In the genomic region with DNA sequence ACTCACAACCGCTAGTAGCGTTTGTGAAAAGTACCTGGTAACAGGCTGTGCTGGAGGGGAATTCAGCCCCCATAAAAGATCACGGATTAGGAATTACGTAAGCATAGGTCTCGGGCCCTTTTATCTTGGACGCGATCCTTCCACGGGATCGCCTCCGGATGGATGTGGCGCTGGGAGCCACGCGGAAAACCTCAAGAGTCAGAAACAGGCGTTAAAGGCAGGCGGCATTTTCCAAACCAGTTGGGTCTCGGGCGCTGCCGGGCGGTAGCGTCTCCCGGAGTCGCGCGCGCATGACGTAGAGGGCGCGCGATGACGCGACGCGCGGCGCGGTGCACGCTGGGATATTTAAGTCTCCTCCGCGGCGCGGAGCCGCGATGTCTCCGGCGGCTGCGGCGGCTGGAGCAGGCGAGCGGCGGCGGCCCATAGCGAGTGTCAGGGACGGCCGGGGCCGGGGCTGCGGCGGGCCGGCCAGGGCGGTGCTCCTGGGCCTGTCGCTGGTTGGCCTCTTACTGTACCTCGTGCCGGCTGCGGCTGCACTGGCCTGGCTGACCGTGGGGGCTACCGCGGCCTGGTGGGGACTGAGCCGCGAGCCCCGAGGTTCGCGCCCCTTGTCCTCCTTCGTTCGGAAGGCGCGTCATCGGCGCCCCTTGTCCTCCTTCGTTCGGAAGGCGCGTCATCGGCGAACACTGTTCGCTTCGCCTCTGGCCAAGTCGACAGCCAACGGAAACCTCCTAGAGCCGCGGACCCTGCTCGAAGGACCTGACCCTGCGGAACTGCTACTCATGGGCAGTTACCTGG, we compare ENCODE assay signal across 8 cellular contexts. TPM values are rescaled to one million over a fixed set of nuclear protein-coding genes. Genes with fewer than 3 reads are reported as not detected.
DNase-seq lines count a peak whose midpoint lies in the region; ATAC-seq, FAIRE-seq and TF ChIP-seq lines count a peak whose summit lies in the region.

A gene (plus strand): TSS at position 348 of the 798 bp plus-strand sequence. CDS start 27 bp downstream, at position 375.

- POLR2A ChIA-PET in GM10248 (lab: Yijun Ruan, JAX): no interaction called here

- ATAC-seq in pancreas: peak; percentile 95 to 98 (median 96)

- H3K27ac Mint-ChIP-seq in HFFc6: peak within 1 kb of the TSS; percentile 96
- peak within 1 kb of the TSS; percentile 100 for H3K27ac Mint-ChIP-seq in activated naive CD8-positive, alpha-beta T cell

- intact Hi-C loops in head of caudate nucleus (cut with DNase I) (loop anchor here (10.0 kb wide), 1 partner anchor 100 kb away; a partner anchor contains a TSS), pancreas (cut with DNase I) (no loop called here), thyroid gland (cut with DNase I) (loop anchor here (10.0 kb wide), 1 partner anchor 100 kb away; a partner anchor contains a TSS)

- no peaks in the 10 kb centered on the region for H3K9me3 Mint-ChIP-seq in HFFc6
- H3K9me3 Mint-ChIP-seq in activated naive CD8-positive, alpha-beta T cell (ENCODE audit: low read depth): no peaks in the 10 kb centered on the region

- peak in 1 of 2 donors; percentile 70 for TF ChIP-seq POLR2A in thyroid gland (IDR thresholded peaks at IDR 0.05)

- peaks cover 32% of the 10 kb centered on the region for H3K36me3 Mint-ChIP-seq in HFFc6 (ENCODE audit: low read depth)
- H3K36me3 Mint-ChIP-seq in activated naive CD8-positive, alpha-beta T cell: peaks cover 8% of the 10 kb centered on the region

- peaks cover 7% of the 10 kb centered on the region for H3K27me3 Mint-ChIP-seq in HFFc6 (ENCODE audit: insufficient read depth)
- H3K27me3 Mint-ChIP-seq in activated naive CD8-positive, alpha-beta T cell: no peaks in the 10 kb centered on the region

- H3K4me3 ChIP-seq in pancreas (peak within 1 kb of the TSS; percentile 46 to 94 (median 78)), thyroid gland (replicated peaks in 1 of 3) (peak within 1 kb of the TSS; percentile 4 to 82 (median 80))

- peaks cover 0 to 30% (median 0%) of the 10 kb centered on the region in 3 donors for H3K36me3 ChIP-seq in pancreas
- peaks cover 9 to 21% of the 10 kb centered on the region in 2 donors for H3K36me3 ChIP-seq in thyroid gland

- CTCF ChIA-PET in GM10248 (lab: Yijun Ruan, JAX): interaction anchor here (0.7 kb wide), 1 partner anchor 10 kb away, joined by 4 read pairs; no protein-coding TSS in a partner anchor

- H3K27me3 ChIP-seq in pancreas (no peaks in the 10 kb centered on the region), thyroid gland (no peaks in the 10 kb centered on the region)

- WGBS in pancreas, 2 donors: 0% methylated on average over 89 to 91 of the region's 91 CpGs
- 0% methylated on average over 13 to 23 of the region's 91 CpGs for WGBS in thyroid gland, 2 donors

- H3K4me3 Mint-ChIP-seq in HFFc6: peak within 1 kb of the TSS; percentile 95
- H3K4me3 Mint-ChIP-seq in activated naive CD8-positive, alpha-beta T cell: peak within 1 kb of the TSS; percentile 100

- H3K4me1 ChIP-seq in pancreas: peaks cover 8 to 14% (median 9%) of the 10 kb centered on the region in 3 donors
- peaks cover 10 to 12% of the 10 kb centered on the region in 2 donors for H3K4me1 ChIP-seq in thyroid gland

- peaks cover 27% of the 10 kb centered on the region for H3K4me1 Mint-ChIP-seq in HFFc6 (ENCODE audit: low read depth)
- peaks cover 34% of the 10 kb centered on the region for H3K4me1 Mint-ChIP-seq in activated naive CD8-positive, alpha-beta T cell (ENCODE audit: low read depth)

- no peaks in the 10 kb centered on the region for H3K9me3 ChIP-seq in pancreas
- no peaks in the 10 kb centered on the region for H3K9me3 ChIP-seq in thyroid gland

- TF ChIP-seq CTCF in GM10248 (IDR thresholded peaks at IDR 0.05; ENCODE audit: control extremely low read depth, extremely low read depth, low read depth, missing control alignments): no peak
- TF ChIP-seq CTCF in HFFc6 (IDR thresholded peaks at IDR 0.05): no peak
- TF ChIP-seq CTCF in pancreas (IDR thresholded peaks at IDR 0.05): no peak
- TF ChIP-seq CTCF in thyroid gland (IDR thresholded peaks at IDR 0.05): peak in 1 of 6 experiments; percentile 11

- FAIRE-seq in pancreas (lab: Jason Lieb, UNC): no peak

- DNase-seq in GM10248 (ENCODE audit: extremely low spot score): peak; percentile 93
- peak; percentile 68 for DNase-seq in HFFc6
- DNase-seq in NAMALWA (ENCODE audit: low spot score): peak; percentile 96
- DNase-seq in SKM-1 treated with dmso at 0.1 percent for 144 hours (lab: John Stamatoyannopoulos, UW; ENCODE audit: unreplicated experiment): peak; percentile 70
- peak; percentile 63 to 92 (median 84) for DNase-seq in head of caudate nucleus
- DNase-seq in pancreas: peak; percentile 71 to 92 (median 82)
- DNase-seq in thyroid gland: peak; percentile 78 to 82

- H3K27ac ChIP-seq in pancreas (peak within 1 kb of the TSS; percentile 81 to 90 (median 88)), thyroid gland (peak within 1 kb of the TSS; percentile 69 to 90 (median 73))

RNA-seq across cellular contexts. Expression of the gene that starts here (rescaled TPM):
- 10 to 100 TPM; 40.4 to 43.9 (median 42.2) TPM for total RNA-seq in HFFc6 (2021; fragmentation: NEBNext Ultra II Directional; extraction: Animal tissue kit (Norgen Biotek cat#: 25700))
- total RNA-seq in pancreas: 10 to 100 TPM; 11.9 to 19.0 (median 17.1) TPM
- 10 to 100 TPM; 14.8 to 16.0 TPM for polyA plus RNA-seq in pancreas
- 10 to 100 TPM; 14.1 to 28.6 (median 17.5) TPM for total RNA-seq in thyroid gland

Comparison
In these comparisons a context has a peak if more than half of its experiments do, and no peak if none do; other contexts are left out.
1. Peak in every context shown above with its lines: DNase-seq, ATAC-seq, H3K4me3 ChIP-seq and H3K27ac ChIP-seq.
2. intact Hi-C loops: an anchor here in head of caudate nucleus (10.0 kb wide) and thyroid gland (10.0 kb wide); none called in pancreas.